Comparison of ENCODE assay signal across 8 cellular contexts in genomic region chr1:31412205-31412604, GRCh38. TPM values are rescaled to one million over a fixed set of nuclear protein-coding genes. Genes with fewer than 3 reads are reported as not detected.
DNase-seq lines count a peak whose midpoint lies in the region; ATAC-seq lines count a peak whose summit lies in the region.

No MANE protein-coding gene starts in this region.

- POLR2A ChIA-PET in activated CD4-positive, alpha-beta memory T cell treated with anti-CD3 and anti-CD28 coated beads, Interleukin-2, amount 10 ng/mL, durations not matched to agents 7 days and 5 days (lab: Charles Lee): no interaction called here

- ATAC-seq in stimulated activated naive CD8-positive, alpha-beta T cell treated with anti-CD3 and anti-CD28 coated beads, Interleukin-15, amount 100 ng/mL, for 72 hours: no peak

- CTCF ChIA-PET in activated naive CD4-positive, alpha-beta T cell treated with anti-CD3 and anti-CD28 coated beads, Interleukin-2, amount 10 ng/mL, durations not matched to agents 7 days and 5 days (lab: Charles Lee): interaction anchor here (1.0 to 4.1 kb wide), 3 partner anchors 9 to 17 kb away, joined by 3 to 18 read pairs (median 18); no protein-coding TSS in a partner anchor
- CTCF ChIA-PET in activated CD4-positive, alpha-beta memory T cell treated with anti-CD3 and anti-CD28 coated beads, Interleukin-2, amount 10 ng/mL, durations not matched to agents 7 days and 5 days (lab: Charles Lee): interaction anchor here (1.7 kb wide), 1 partner anchor 17 kb away, joined by 9 read pairs; no protein-coding TSS in a partner anchor

- no peaks in the 10 kb centered on the region for H3K9me3 Mint-ChIP-seq in activated naive CD4-positive, alpha-beta T cell treated with anti-CD3 and anti-CD28 coated beads, Interleukin-2, amount 10 ng/mL, durations not matched to agents 7 days and 5 days
- no peaks in the 10 kb centered on the region for H3K9me3 Mint-ChIP-seq in activated CD4-positive, alpha-beta memory T cell treated with anti-CD3 and anti-CD28 coated beads, Interleukin-2, amount 10 ng/mL, durations not matched to agents 7 days and 5 days
- H3K9me3 Mint-ChIP-seq in immature natural killer cell: peaks cover 0 to 1% (median 0%) of the 10 kb centered on the region in 6 donors
- no peaks in the 10 kb centered on the region for H3K9me3 Mint-ChIP-seq in stimulated activated naive CD8-positive, alpha-beta T cell treated with anti-CD3 and anti-CD28 coated beads, Interleukin-15, amount 100 ng/mL, for 72 hours

- no peaks in the 10 kb centered on the region for H3K36me3 Mint-ChIP-seq in activated naive CD4-positive, alpha-beta T cell treated with anti-CD3 and anti-CD28 coated beads, Interleukin-2, amount 10 ng/mL, durations not matched to agents 7 days and 5 days
- no peaks in the 10 kb centered on the region for H3K36me3 Mint-ChIP-seq in activated CD4-positive, alpha-beta memory T cell treated with anti-CD3 and anti-CD28 coated beads, Interleukin-2, amount 10 ng/mL, durations not matched to agents 7 days and 5 days (ENCODE audit: low read depth)
- H3K36me3 Mint-ChIP-seq in immature natural killer cell: peaks cover 0 to 7% (median 3%) of the 10 kb centered on the region in 3 donors

- H3K27me3 Mint-ChIP-seq in activated naive CD4-positive, alpha-beta T cell treated with anti-CD3 and anti-CD28 coated beads, Interleukin-2, amount 10 ng/mL, durations not matched to agents 7 days and 5 days: peaks cover 80% of the 10 kb centered on the region
- peaks cover 66% of the 10 kb centered on the region for H3K27me3 Mint-ChIP-seq in activated CD4-positive, alpha-beta memory T cell treated with anti-CD3 and anti-CD28 coated beads, Interleukin-2, amount 10 ng/mL, durations not matched to agents 7 days and 5 days
- H3K27me3 Mint-ChIP-seq in immature natural killer cell (ENCODE audit: low read depth in 3 of 3): peaks cover 12 to 16% (median 12%) of the 10 kb centered on the region in 3 donors
- peaks cover 81% of the 10 kb centered on the region for H3K27me3 Mint-ChIP-seq in stimulated activated naive CD8-positive, alpha-beta T cell treated with anti-CD3 and anti-CD28 coated beads, Interleukin-15, amount 100 ng/mL, for 72 hours

- no peak overlapping the region for H3K27ac Mint-ChIP-seq in activated naive CD4-positive, alpha-beta T cell treated with anti-CD3 and anti-CD28 coated beads, Interleukin-2, amount 10 ng/mL, durations not matched to agents 7 days and 5 days
- H3K27ac Mint-ChIP-seq in activated CD4-positive, alpha-beta memory T cell treated with anti-CD3 and anti-CD28 coated beads, Interleukin-2, amount 10 ng/mL, durations not matched to agents 7 days and 5 days: no peak overlapping the region
- no peak overlapping the region for H3K27ac Mint-ChIP-seq in immature natural killer cell
- H3K27ac Mint-ChIP-seq in stimulated activated naive CD8-positive, alpha-beta T cell treated with anti-CD3 and anti-CD28 coated beads, Interleukin-15, amount 100 ng/mL, for 72 hours: peak overlapping the region in 1 of 2 donors; percentile 13

- H3K4me1 Mint-ChIP-seq in activated naive CD4-positive, alpha-beta T cell treated with anti-CD3 and anti-CD28 coated beads, Interleukin-2, amount 10 ng/mL, durations not matched to agents 7 days and 5 days: peaks cover 9% of the 10 kb centered on the region
- peaks cover 10% of the 10 kb centered on the region for H3K4me1 Mint-ChIP-seq in activated CD4-positive, alpha-beta memory T cell treated with anti-CD3 and anti-CD28 coated beads, Interleukin-2, amount 10 ng/mL, durations not matched to agents 7 days and 5 days
- peaks cover 6 to 15% of the 10 kb centered on the region in 2 donors for H3K4me1 Mint-ChIP-seq in immature natural killer cell
- H3K4me1 Mint-ChIP-seq in stimulated activated naive CD8-positive, alpha-beta T cell treated with anti-CD3 and anti-CD28 coated beads, Interleukin-15, amount 100 ng/mL, for 72 hours: peaks cover 16% of the 10 kb centered on the region

- H3K4me3 Mint-ChIP-seq in activated naive CD4-positive, alpha-beta T cell treated with anti-CD3 and anti-CD28 coated beads, Interleukin-2, amount 10 ng/mL, durations not matched to agents 7 days and 5 days: peak overlapping the region; percentile 59
- H3K4me3 Mint-ChIP-seq in activated CD4-positive, alpha-beta memory T cell treated with anti-CD3 and anti-CD28 coated beads, Interleukin-2, amount 10 ng/mL, durations not matched to agents 7 days and 5 days: peak overlapping the region; percentile 12
- peak overlapping the region; percentile 65 to 83 (median 76) for H3K4me3 Mint-ChIP-seq in immature natural killer cell
- peak overlapping the region; percentile 20 to 55 for H3K4me3 Mint-ChIP-seq in stimulated activated naive CD8-positive, alpha-beta T cell treated with anti-CD3 and anti-CD28 coated beads, Interleukin-15, amount 100 ng/mL, for 72 hours

- no peak for DNase-seq in activated naive CD4-positive, alpha-beta T cell treated with anti-CD3 and anti-CD28 coated beads, Interleukin-2, amount 10 ng/mL, durations not matched to agents 7 days and 5 days
- no peak for DNase-seq in activated naive CD4-positive, alpha-beta T cell treated with anti-CD3 and anti-CD28 coated beads, Interleukin-2, amount 50 U/mL, for 16 hours
- DNase-seq in activated CD4-positive, alpha-beta memory T cell treated with anti-CD3 and anti-CD28 coated beads, Interleukin-2, amount 10 ng/mL, durations not matched to agents 7 days and 5 days: no peak
- DNase-seq in immature natural killer cell (no peak), kidney glomerular epithelial cell (lab: John Stamatoyannopoulos, UW) (no peak), NCI-H2196 (lab: John Stamatoyannopoulos, UW; ENCODE audit: unreplicated experiment) (no peak), SKM-1 treated with dmso at 0.1 percent for 144 hours (lab: John Stamatoyannopoulos, UW; ENCODE audit: unreplicated experiment) (no peak)
- no peak for DNase-seq in stimulated activated naive CD8-positive, alpha-beta T cell treated with anti-CD3 and anti-CD28 coated beads, Interleukin-15, amount 100 ng/mL, for 72 hours

RNA-seq across cellular contexts. Expression of gene SERINC2, which starts 0.8 kb away (rescaled TPM):
- total RNA-seq in activated CD4-positive, alpha-beta memory T cell treated with anti-CD3 and anti-CD28 coated beads, Interleukin-2, amount 10 ng/mL, durations not matched to agents 7 days and 5 days: under 1 TPM; 0.10 to 0.13 TPM
- polyA plus RNA-seq in immature natural killer cell: not detected

RNA-seq across cellular contexts. Expression of gene FABP3, which starts 39.3 kb away (rescaled TPM):
- not detected for total RNA-seq in activated CD4-positive, alpha-beta memory T cell treated with anti-CD3 and anti-CD28 coated beads, Interleukin-2, amount 10 ng/mL, durations not matched to agents 7 days and 5 days
- not detected for polyA plus RNA-seq in immature natural killer cell

Comparison
In these comparisons a context has a peak if more than half of its experiments do, and no peak if none do; other contexts are left out.
1. H3K4me3 Mint-ChIP-seq: peak in every context shown above with its lines; median percentile 76 in immature natural killer cell; 59 in activated naive CD4-positive, alpha-beta T cell treated with anti-CD3 and anti-CD28 coated beads, Interleukin-2, amount 10 ng/mL, durations not matched to agents 7 days and 5 days; 38 in stimulated activated naive CD8-positive, alpha-beta T cell treated with anti-CD3 and anti-CD28 coated beads, Interleukin-15, amount 100 ng/mL, for 72 hours; 12 in activated CD4-positive, alpha-beta memory T cell treated with anti-CD3 and anti-CD28 coated beads, Interleukin-2, amount 10 ng/mL, durations not matched to agents 7 days and 5 days.